In the genomic region with DNA sequence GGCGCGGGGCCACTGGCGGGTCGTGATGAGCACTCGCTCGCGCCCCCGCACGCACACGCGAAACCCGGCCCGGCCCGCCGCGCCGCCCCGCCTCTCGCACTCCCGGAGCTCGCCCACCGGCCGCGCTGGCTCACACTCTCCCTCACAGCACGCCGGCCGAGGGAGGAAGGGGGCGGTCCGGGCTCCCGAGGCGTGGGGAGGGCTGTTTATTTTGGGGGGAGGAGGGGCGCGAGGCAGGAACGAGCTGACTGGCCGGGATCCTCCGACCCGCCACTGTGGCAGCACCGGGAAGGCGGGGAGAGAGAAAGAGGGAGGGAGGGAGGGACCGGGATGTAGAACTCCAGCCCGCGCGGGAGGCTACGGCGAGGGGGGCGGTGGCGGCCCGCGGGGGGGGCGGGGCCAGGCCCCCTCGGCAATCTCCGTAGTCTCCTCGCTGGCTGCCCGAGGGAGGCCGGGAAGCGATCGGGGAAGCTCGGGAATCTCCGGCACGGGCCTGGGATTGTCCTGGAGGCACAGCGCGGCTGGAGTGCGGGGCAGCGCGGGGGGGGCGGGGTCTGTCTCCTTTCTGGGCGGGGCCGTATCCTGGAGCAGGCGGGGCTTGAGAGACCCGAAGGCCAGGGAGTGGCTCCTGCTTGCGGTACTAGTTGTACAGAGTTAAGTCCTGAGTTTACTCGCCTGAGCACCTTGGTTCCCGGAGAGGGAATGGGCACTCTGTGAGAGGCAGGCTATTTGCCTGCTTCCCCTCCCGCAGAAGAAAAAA, we compare ENCODE assay signal across 1 cellular context.
A peak's percentile ranks its signal among the peaks of the same experiment; 100 is the strongest.
TF ChIP-seq lines count a peak whose summit lies in the region.

A gene with protein sequence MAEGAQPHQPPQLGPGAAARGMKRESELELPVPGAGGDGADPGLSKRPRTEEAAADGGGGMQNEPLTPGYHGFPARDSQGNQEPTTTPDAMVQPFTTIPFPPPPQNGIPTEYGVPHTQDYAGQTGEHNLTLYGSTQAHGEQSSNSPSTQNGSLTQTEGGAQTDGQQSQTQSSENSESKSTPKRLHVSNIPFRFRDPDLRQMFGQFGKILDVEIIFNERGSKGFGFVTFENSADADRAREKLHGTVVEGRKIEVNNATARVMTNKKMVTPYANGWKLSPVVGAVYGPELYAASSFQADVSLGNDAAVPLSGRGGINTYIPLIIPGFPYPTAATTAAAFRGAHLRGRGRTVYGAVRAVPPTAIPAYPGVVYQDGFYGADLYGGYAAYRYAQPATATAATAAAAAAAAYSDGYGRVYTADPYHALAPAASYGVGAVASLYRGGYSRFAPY (minus strand): TSS at position 179 of the 760 bp plus-strand sequence. CDS start 399 bp downstream, outside the sequence.

TF ChIP-seq in HepG2, 621 proteins besides CTCF, POLR2A, EP300 and RAD21 (continued from another document and continues in another):
- TF ChIP-seq ZFP91 (CRISPR knock-in tag; IDR thresholded peaks at IDR 0.05; ENCODE audit: borderline replicate concordance) (0 out of 2 replicates have a peak, but pooled peaks have one; percentile 15), TARDBP (CRISPR knock-in tag; IDR thresholded peaks at IDR 0.05) (no peak), ZBTB39 (CRISPR knock-in tag; IDR thresholded peaks at IDR 0.05) (no peak), ZFAT (CRISPR knock-in tag; conservative IDR thresholded peaks at IDR 0.05) (no peak), FOSL2 (CRISPR knock-in tag; IDR thresholded peaks at IDR 0.05) (no peak; the same call in 1 of the 2 replicates), CEBPB (IDR thresholded peaks at IDR 0.05; ENCODE audit: borderline replicate concordance, low read depth, low read length) (no peak), ZNF337 (CRISPR knock-in tag; IDR thresholded peaks at IDR 0.05; ENCODE audit: borderline replicate concordance, low read depth) (no peak), ZNF460 (CRISPR knock-in tag; IDR thresholded peaks at IDR 0.05; ENCODE audit: borderline replicate concordance) (no peak), ARNT2 (CRISPR knock-in tag; IDR thresholded peaks at IDR 0.05; ENCODE audit: low read depth) (no peak), ZNF616 (CRISPR knock-in tag; IDR thresholded peaks at IDR 0.05; ENCODE audit: low read depth) (no peak), ISL2 (CRISPR knock-in tag; IDR thresholded peaks at IDR 0.05) (no peak), ONECUT2 (CRISPR knock-in tag; IDR thresholded peaks at IDR 0.05) (no peak), IRF9 (CRISPR knock-in tag; IDR thresholded peaks at IDR 0.05; ENCODE audit: borderline replicate concordance) (no peak), ZNF362 (CRISPR knock-in tag; IDR thresholded peaks at IDR 0.05; ENCODE audit: borderline replicate concordance) (no peak), NAIF1 (CRISPR knock-in tag; IDR thresholded peaks at IDR 0.05; ENCODE audit: borderline replicate concordance) (no peak), PRDM10 (CRISPR knock-in tag; IDR thresholded peaks at IDR 0.05; ENCODE audit: low read depth) (0 out of 2 replicates have a peak, but pooled peaks have one; percentile 44), MATR3 (CRISPR knock-in tag; IDR thresholded peaks at IDR 0.05) (no peak), KLF15 (CRISPR knock-in tag; IDR thresholded peaks at IDR 0.05; ENCODE audit: borderline replicate concordance) (no peak), KDM5A (IDR thresholded peaks at IDR 0.05; ENCODE audit: borderline replicate concordance, low read length) (0 out of 2 replicates have a peak, but pooled peaks have one; percentile 13), THYN1 (CRISPR knock-in tag; IDR thresholded peaks at IDR 0.05; ENCODE audit: borderline replicate concordance, low read depth) (no peak), ZNF510 (CRISPR knock-in tag; IDR thresholded peaks at IDR 0.05; ENCODE audit: low read depth) (no peak), ARID2 (CRISPR knock-in tag; IDR thresholded peaks at IDR 0.05; ENCODE audit: borderline replicate concordance) (no peak), MAZ (IDR thresholded peaks at IDR 0.05; ENCODE audit: borderline replicate concordance, low read depth, low read length) (peak; percentile 50; the same call in 1 of the 2 replicates), MAZ (CRISPR knock-in tag; IDR thresholded peaks at IDR 0.05; ENCODE audit: low read depth) (peak; percentile 78; the same call in 1 of the 2 replicates)
- TF ChIP-seq, protein P1, sequence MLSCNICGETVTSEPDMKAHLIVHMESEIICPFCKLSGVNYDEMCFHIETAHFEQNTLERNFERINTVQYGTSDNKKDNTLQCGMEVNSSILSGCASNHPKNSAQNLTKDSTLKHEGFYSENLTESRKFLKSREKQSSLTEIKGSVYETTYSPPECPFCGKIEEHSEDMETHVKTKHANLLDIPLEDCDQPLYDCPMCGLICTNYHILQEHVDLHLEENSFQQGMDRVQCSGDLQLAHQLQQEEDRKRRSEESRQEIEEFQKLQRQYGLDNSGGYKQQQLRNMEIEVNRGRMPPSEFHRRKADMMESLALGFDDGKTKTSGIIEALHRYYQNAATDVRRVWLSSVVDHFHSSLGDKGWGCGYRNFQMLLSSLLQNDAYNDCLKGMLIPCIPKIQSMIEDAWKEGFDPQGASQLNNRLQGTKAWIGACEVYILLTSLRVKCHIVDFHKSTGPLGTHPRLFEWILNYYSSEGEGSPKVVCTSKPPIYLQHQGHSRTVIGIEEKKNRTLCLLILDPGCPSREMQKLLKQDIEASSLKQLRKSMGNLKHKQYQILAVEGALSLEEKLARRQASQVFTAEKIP (CRISPR knock-in tag; IDR thresholded peaks at IDR 0.05; ENCODE audit: borderline replicate concordance) = no peak
- TF ChIP-seq, protein P2, sequence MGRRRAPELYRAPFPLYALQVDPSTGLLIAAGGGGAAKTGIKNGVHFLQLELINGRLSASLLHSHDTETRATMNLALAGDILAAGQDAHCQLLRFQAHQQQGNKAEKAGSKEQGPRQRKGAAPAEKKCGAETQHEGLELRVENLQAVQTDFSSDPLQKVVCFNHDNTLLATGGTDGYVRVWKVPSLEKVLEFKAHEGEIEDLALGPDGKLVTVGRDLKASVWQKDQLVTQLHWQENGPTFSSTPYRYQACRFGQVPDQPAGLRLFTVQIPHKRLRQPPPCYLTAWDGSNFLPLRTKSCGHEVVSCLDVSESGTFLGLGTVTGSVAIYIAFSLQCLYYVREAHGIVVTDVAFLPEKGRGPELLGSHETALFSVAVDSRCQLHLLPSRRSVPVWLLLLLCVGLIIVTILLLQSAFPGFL (CRISPR knock-in tag; IDR thresholded peaks at IDR 0.05) = no peak
- TF ChIP-seq, protein P3, sequence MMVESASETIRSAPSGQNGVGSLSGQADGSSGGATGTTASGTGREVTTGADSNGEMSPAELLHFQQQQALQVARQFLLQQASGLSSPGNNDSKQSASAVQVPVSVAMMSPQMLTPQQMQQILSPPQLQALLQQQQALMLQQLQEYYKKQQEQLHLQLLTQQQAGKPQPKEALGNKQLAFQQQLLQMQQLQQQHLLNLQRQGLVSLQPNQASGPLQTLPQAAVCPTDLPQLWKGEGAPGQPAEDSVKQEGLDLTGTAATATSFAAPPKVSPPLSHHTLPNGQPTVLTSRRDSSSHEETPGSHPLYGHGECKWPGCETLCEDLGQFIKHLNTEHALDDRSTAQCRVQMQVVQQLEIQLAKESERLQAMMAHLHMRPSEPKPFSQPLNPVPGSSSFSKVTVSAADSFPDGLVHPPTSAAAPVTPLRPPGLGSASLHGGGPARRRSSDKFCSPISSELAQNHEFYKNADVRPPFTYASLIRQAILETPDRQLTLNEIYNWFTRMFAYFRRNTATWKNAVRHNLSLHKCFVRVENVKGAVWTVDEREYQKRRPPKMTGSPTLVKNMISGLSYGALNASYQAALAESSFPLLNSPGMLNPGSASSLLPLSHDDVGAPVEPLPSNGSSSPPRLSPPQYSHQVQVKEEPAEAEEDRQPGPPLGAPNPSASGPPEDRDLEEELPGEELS (CRISPR knock-in tag; IDR thresholded peaks at IDR 0.05) = peak; percentile 40; the same call in 1 of the 2 replicates
